Comparison of ENCODE assay signal across 10 cellular contexts in genomic region chr11:110251837-110252236, GRCh38. TPM values are rescaled to one million over a fixed set of nuclear protein-coding genes. Genes with fewer than 3 reads are reported as not detected.
DNase-seq lines count a peak whose midpoint lies in the region; ATAC-seq, FAIRE-seq and TF ChIP-seq lines count a peak whose summit lies in the region.
"Had no signal": no experiment of that assay in that cellular context is flagged by ENCODE, and none has a peak within 500 bp of the region (broad histone marks: within the 10 kb centered on the region; RNA-seq: fewer than 3 reads in every experiment).

No MANE protein-coding gene starts in this region.

- WGBS in pancreas, 2 donors: 16% methylated on average over 1 of the region's 1 CpG

- H3K4me1 ChIP-seq in endocrine pancreas (ENCODE audit: control insufficient read depth, insufficient read depth, low read length): peaks cover 7% of the 10 kb centered on the region
- peaks cover 6 to 11% (median 7%) of the 10 kb centered on the region in 3 donors for H3K4me1 ChIP-seq in pancreas
- H3K4me1 ChIP-seq in HAP-1: no peaks in the 10 kb centered on the region

- H3K27me3 ChIP-seq in endocrine pancreas (ENCODE audit: control insufficient read depth, insufficient read depth, low read length): no peaks in the 10 kb centered on the region
- no peaks in the 10 kb centered on the region for H3K27me3 ChIP-seq in pancreas
- H3K27me3 ChIP-seq in HAP-1 (ENCODE audit: low read depth): no peaks in the 10 kb centered on the region

- H3K9me3 ChIP-seq in endocrine pancreas (ENCODE audit: control insufficient read depth, low read length) (no peaks in the 10 kb centered on the region), pancreas (no peaks in the 10 kb centered on the region), HAP-1 (no peaks in the 10 kb centered on the region)

- no peak for FAIRE-seq in pancreas (lab: Jason Lieb, UNC)

- no peaks in the 10 kb centered on the region for H3K36me3 ChIP-seq in endocrine pancreas (ENCODE audit: control insufficient read depth, insufficient read depth, low read length)
- H3K36me3 ChIP-seq in pancreas: peaks cover 0 to 8% (median 0%) of the 10 kb centered on the region in 3 donors
- H3K36me3 ChIP-seq in HAP-1 (replicated peaks): peaks cover 19% of the 10 kb centered on the region

- H3K4me3 ChIP-seq in endocrine pancreas (ENCODE audit: control insufficient read depth, insufficient read depth, low read length) (no peak overlapping the region), pancreas (no peak overlapping the region), HAP-1 (no peak overlapping the region)

- in situ Hi-C loops in HAP-1 (cut with MboI; ENCODE audit: low sequenced_read_pairs): no loop called here

- TF ChIP-seq CTCF in pancreas (IDR thresholded peaks at IDR 0.05): no peak
- no peak for TF ChIP-seq CTCF in GM10266 (IDR thresholded peaks at IDR 0.05; ENCODE audit: control insufficient read depth, insufficient read depth, low read depth, missing control alignments)

- H3K9ac ChIP-seq in endocrine pancreas (ENCODE audit: control insufficient read depth, insufficient read depth, low read length): peak overlapping the region; percentile 13

- intact Hi-C loops in pancreas (cut with DNase I): no loop called here

- DNase-seq in GM04503 (ENCODE audit: low read depth) (peak; percentile 7), NCI-H2196 treated with DMSO at 0.1 percent for 48 hours (lab: John Stamatoyannopoulos, UW; ENCODE audit: unreplicated experiment) (peak; percentile 63), pancreas (peak in 4 of 6 donors; percentile 33 to 81 (median 77)), GM10266 (ENCODE audit: extremely low spot score) (no peak), HAP-1 (ENCODE audit: low spot score in 2 of 2) (no peak)
- DNase-seq: H9, left colon had no signal

- ATAC-seq in pancreas (peak; percentile 97 to 99 (median 98)), GM21528 (IDR thresholded peaks at IDR 0.05; ENCODE audit: low FRiP score, unreplicated experiment) (no peak), GM19395 (IDR thresholded peaks at IDR 0.05; ENCODE audit: unreplicated experiment) (no peak)
- ATAC-seq: left colon had no signal

- peak overlapping the region in 2 of 4 donors; percentile 49 to 57 for H3K27ac ChIP-seq in pancreas

RNA-seq across cellular contexts. Expression of gene RDX, which starts 44.6 kb away (rescaled TPM):
- total RNA-seq in pancreas: 10 to 100 TPM; 45.6 to 97.1 (median 58.9) TPM
- 10 to 100 TPM; 11.4 to 19.4 TPM for polyA plus RNA-seq in pancreas

Comparison
In these comparisons a context has a peak if more than half of its experiments do, and no peak if none do; other contexts are left out.
1. DNase-seq: peak in GM04503 (single experiment), NCI-H2196 treated with DMSO at 0.1 percent for 48 hours (single experiment) and pancreas (4 of 6); none in GM10266 (single experiment) and HAP-1 (0 of 2).
2. ATAC-seq: peak in pancreas (4 of 4); none in GM21528 (single experiment) and GM19395 (single experiment).